17 cellular contexts compared by ENCODE assay signal in the genomic region with DNA sequence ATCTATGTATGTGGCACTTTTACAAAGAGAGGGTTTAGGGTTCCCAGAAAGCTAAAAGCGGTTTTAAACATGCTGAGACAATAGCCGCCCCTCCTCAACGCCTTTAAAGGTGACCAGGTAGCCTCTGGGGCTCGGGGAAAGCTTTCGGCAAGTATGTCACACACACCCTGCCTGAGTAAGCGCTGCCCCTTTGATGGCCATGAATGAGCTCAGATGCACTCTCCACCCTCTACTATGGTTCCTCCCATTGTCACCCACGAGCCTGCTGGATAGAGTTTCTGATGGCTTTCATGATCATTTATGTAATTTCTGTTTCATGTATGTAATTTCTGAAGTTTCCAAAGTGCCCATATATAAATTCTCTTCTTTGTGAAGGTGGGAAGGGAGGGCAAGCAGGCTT. TPM values are rescaled to one million over a fixed set of nuclear protein-coding genes. Genes with fewer than 3 reads are reported as not detected.
A peak's percentile ranks its signal among the peaks of the same experiment; 100 is the strongest.
DNase-seq lines count a peak whose midpoint lies in the region; ATAC-seq and TF ChIP-seq lines count a peak whose summit lies in the region.
"Had no signal": no experiment of that assay in that cellular context is flagged by ENCODE, and none has a peak within 500 bp of the region (broad histone marks: within the 10 kb centered on the region; RNA-seq: fewer than 3 reads in every experiment).

No MANE protein-coding gene starts in this region.

- TF ChIP-seq CTCF in H9 (conservative IDR thresholded peaks at IDR 0.05) (no peak), smooth muscle cell (IDR thresholded peaks at IDR 0.05; ENCODE audit: borderline replicate concordance, insufficient read depth, poor library complexity, severe bottlenecking) (no peak)

- no peaks in the 10 kb centered on the region for H3K9me3 ChIP-seq in H9 (ENCODE audit: control insufficient read depth, low read depth, low read length)
- no peaks in the 10 kb centered on the region for H3K9me3 ChIP-seq in mesenchymal stem cell (ENCODE audit: control insufficient read depth, low read length)
- no peaks in the 10 kb centered on the region for H3K9me3 ChIP-seq in smooth muscle cell (replicated peaks; ENCODE audit: low read depth)
- H3K9me3 ChIP-seq: BLaER1 treated with 17β-estradiol and CSF1 and Interleukin-3, amounts not matched to agents 10 nM and 100 nM had no signal

- H4K8ac ChIP-seq in H9 (replicated peaks; ENCODE audit: insufficient read length, low read depth, low read length) = no peak overlapping the region
- H4K8ac ChIP-seq in mesenchymal stem cell (ENCODE audit: low read length) = no peak overlapping the region

- no peak overlapping the region for H3K27ac ChIP-seq in H9 (ENCODE audit: insufficient read length, low read depth, low read length)
- no peak overlapping the region for H3K27ac ChIP-seq in mesenchymal stem cell (ENCODE audit: low read length, poor library complexity, severe bottlenecking)
- peak overlapping the region; percentile 59 for H3K27ac ChIP-seq in smooth muscle cell (ENCODE audit: low read depth)
- H3K27ac ChIP-seq: BLaER1 treated with 17β-estradiol and CSF1 and Interleukin-3, amounts not matched to agents 10 nM and 100 nM had no signal

- H2BK15ac ChIP-seq in H9 (ENCODE audit: low read depth, low read length) (no peak overlapping the region), mesenchymal stem cell (ENCODE audit: low read depth, poor library complexity, severe bottlenecking) (no peak overlapping the region)

- H4K5ac ChIP-seq in H9 (ENCODE audit: insufficient read length, low read depth, low read length) = no peak overlapping the region

- H4K20me1 ChIP-seq in H9 (ENCODE audit: control insufficient read depth, insufficient read depth, insufficient read length) (no peaks in the 10 kb centered on the region), smooth muscle cell (ENCODE audit: low read depth) (no peaks in the 10 kb centered on the region)
- H4K20me1 ChIP-seq: BLaER1 treated with 17β-estradiol and CSF1 and Interleukin-3, amounts not matched to agents 10 nM and 100 nM had no signal

- ATAC-seq in activated T-helper 17 cell treated with anti-CD3 and anti-CD28 coated beads, Interleukin-2, amount 50 U/mL, for 72 hours (replicated peaks) = peak; percentile 71
- ATAC-seq: CD8-positive, alpha-beta T cell; GM12878 had no signal

- H3K4ac ChIP-seq in H9 (ENCODE audit: low read depth, low read length) (no peak overlapping the region), mesenchymal stem cell (ENCODE audit: low read depth in 1 of 2, low read length in 2 of 2) (no peak overlapping the region)

- H2BK5ac ChIP-seq in H9 (ENCODE audit: insufficient read length, low read length) (no peak overlapping the region), mesenchymal stem cell (ENCODE audit: low read depth, low read length, poor library complexity, severe bottlenecking) (no peak overlapping the region)

- H3K27ac Mint-ChIP-seq in H9 = peak overlapping the region in 2 of 3 experiments; percentile 33 to 90; a peak in 3 of 7 replicates
- H3K27ac Mint-ChIP-seq in activated T-helper 17 cell treated with anti-CD3 and anti-CD28 coated beads, Interleukin-2, amount 50 U/mL, for 72 hours = no peak overlapping the region
- H3K27ac Mint-ChIP-seq: B cell; CD8-positive, alpha-beta T cell; IgD-negative memory B cell had no signal

- H3T11ph ChIP-seq in H9 (ENCODE audit: low read length) = no peak overlapping the region

- no peak overlapping the region for H3K9ac ChIP-seq in H9 (ENCODE audit: extremely low read depth, insufficient read length, low read length)
- no peak overlapping the region for H3K9ac ChIP-seq in mesenchymal stem cell (ENCODE audit: low read length)
- no peak overlapping the region for H3K9ac ChIP-seq in smooth muscle cell (ENCODE audit: low read depth)
- H3K9ac ChIP-seq: BLaER1 treated with 17β-estradiol and CSF1 and Interleukin-3, amounts not matched to agents 10 nM and 100 nM had no signal

- H3K4me2 ChIP-seq in H9 (ENCODE audit: insufficient read depth, insufficient read length, low read length) = no peak overlapping the region
- H3K4me2 ChIP-seq in mesenchymal stem cell (ENCODE audit: low read length, poor library complexity, severe bottlenecking) = no peak overlapping the region
- H3K4me2 ChIP-seq in smooth muscle cell = no peak overlapping the region
- H3K4me2 ChIP-seq: BLaER1 treated with 17β-estradiol and CSF1 and Interleukin-3, amounts not matched to agents 10 nM and 100 nM had no signal

- H3K4me1 ChIP-seq in H9 (ENCODE audit: insufficient read depth, low read length) = no peaks in the 10 kb centered on the region
- H3K4me1 ChIP-seq in mesenchymal stem cell (ENCODE audit: control insufficient read depth, insufficient read depth, low read depth, low read length) = no peaks in the 10 kb centered on the region
- H3K4me1 ChIP-seq in smooth muscle cell (ENCODE audit: low read depth) = peaks cover 5% of the 10 kb centered on the region
- H3K4me1 ChIP-seq: BLaER1 treated with 17β-estradiol and CSF1 and Interleukin-3, amounts not matched to agents 10 nM and 100 nM had no signal

- no peak overlapping the region for H2BK20ac ChIP-seq in H9 (ENCODE audit: low read depth, low read length, poor library complexity, severe bottlenecking)

- no peaks in the 10 kb centered on the region for H3K9me3 Mint-ChIP-seq in H9
- no peaks in the 10 kb centered on the region for H3K9me3 Mint-ChIP-seq in activated T-helper 17 cell treated with anti-CD3 and anti-CD28 coated beads, Interleukin-2, amount 50 U/mL, for 72 hours
- H3K9me3 Mint-ChIP-seq: CD8-positive, alpha-beta T cell; IgD-negative memory B cell had no signal

- no peak overlapping the region for H2AFZ ChIP-seq in H9 (ENCODE audit: low read length)
- no peak overlapping the region for H2AFZ ChIP-seq in mesenchymal stem cell (ENCODE audit: low read depth, low read length)
- H2AFZ ChIP-seq in smooth muscle cell (ENCODE audit: low read depth) = no peak overlapping the region

- H3K23ac ChIP-seq in H9 (ENCODE audit: insufficient read length, low read depth, low read length) (no peak overlapping the region), mesenchymal stem cell (ENCODE audit: low read length in 2 of 2) (no peak overlapping the region)

- H3K14ac ChIP-seq in H9 (ENCODE audit: insufficient read depth, low read length) (no peak overlapping the region), mesenchymal stem cell (ENCODE audit: low read length in 2 of 2) (no peak overlapping the region)

- no peak overlapping the region for H3K56ac ChIP-seq in H9 (ENCODE audit: insufficient read length, low read depth, low read length)

- no peaks in the 10 kb centered on the region for H3K79me2 ChIP-seq in H9 (ENCODE audit: insufficient read depth, low read length)
- H3K79me2 ChIP-seq in smooth muscle cell (ENCODE audit: low read depth) = no peaks in the 10 kb centered on the region

- H3K4me3 Mint-ChIP-seq in H9 = no peak overlapping the region
- H3K4me3 Mint-ChIP-seq in activated T-helper 17 cell treated with anti-CD3 and anti-CD28 coated beads, Interleukin-2, amount 50 U/mL, for 72 hours = no peak overlapping the region
- H3K4me3 Mint-ChIP-seq: B cell; CD8-positive, alpha-beta T cell; IgD-negative memory B cell had no signal

- DNase-seq in H9 = no peak
- DNase-seq in mesenchymal stem cell = no peak
- DNase-seq in smooth muscle cell (lab: John Stamatoyannopoulos, UW; ENCODE audit: unreplicated experiment) = no peak
- DNase-seq in NCI-H524 (lab: John Stamatoyannopoulos, UW) = no peak
- no peak for DNase-seq in activated T-cell treated with anti-CD3 and anti-CD28 coated beads, Interleukin-2, amount 50 U/mL, for 48 hours
- DNase-seq in DMS79 (lab: John Stamatoyannopoulos, UW) = no peak
- DNase-seq: Calu3; CD8-positive, alpha-beta T cell; DND-41; EL; GOT3; H7 had no signal

- H2AK5ac ChIP-seq in H9 (ENCODE audit: insufficient read length, low read length) = no peak overlapping the region
- H2AK5ac ChIP-seq in mesenchymal stem cell (ENCODE audit: low read length, severe bottlenecking) = no peak overlapping the region

- H2BK120ac ChIP-seq in H9 (ENCODE audit: low read depth, low read length, poor library complexity, severe bottlenecking) = no peak overlapping the region
- H2BK120ac ChIP-seq in mesenchymal stem cell (ENCODE audit: low read depth, low read length) = peak overlapping the region; percentile 5

- H3K36me3 Mint-ChIP-seq in H9 (ENCODE audit: insufficient read depth in 1 of 3, low read depth in 3 of 3) = peaks cover 0 to 13% (median 7%) of the 10 kb centered on the region in 3 experiments; a peak in 2 of 7 replicates
- peaks cover 59% of the 10 kb centered on the region for H3K36me3 Mint-ChIP-seq in activated T-helper 17 cell treated with anti-CD3 and anti-CD28 coated beads, Interleukin-2, amount 50 U/mL, for 72 hours (ENCODE audit: low read depth)

- H3K79me1 ChIP-seq in H9 (ENCODE audit: insufficient read depth, low read depth, low read length, poor library complexity, severe bottlenecking) (no peaks in the 10 kb centered on the region), mesenchymal stem cell (replicated peaks; ENCODE audit: low read length, poor library complexity, severe bottlenecking) (peaks cover 20% of the 10 kb centered on the region)

- peaks cover 8% of the 10 kb centered on the region for H3F3A ChIP-seq in smooth muscle cell (ENCODE audit: low read depth)

- no peaks in the 10 kb centered on the region for H3K23me2 ChIP-seq in H9 (ENCODE audit: insufficient read length, low read depth, low read length, poor library complexity, severe bottlenecking)

- no CpG with 5 or more reads among the region's 7 CpGs for WGBS in H9 (ENCODE audit: extremely low coverage, insufficient read length, low lambda C conversion rate)
- over 99% methylated on average over 6 of the region's 7 CpGs for WGBS in mesenchymal stem cell
- WGBS in smooth muscle cell (ENCODE audit: low lambda C conversion rate) = 91% methylated on average over 7 of the region's 7 CpGs

- H4K91ac ChIP-seq in H9 (ENCODE audit: insufficient read length, low read depth, low read length) = no peak overlapping the region
- no peak overlapping the region for H4K91ac ChIP-seq in mesenchymal stem cell (ENCODE audit: low read length)

- peaks cover 3 to 27% of the 10 kb centered on the region in 2 experiments for H3K36me3 ChIP-seq in mesenchymal stem cell (ENCODE audit: control insufficient read depth in 1 of 2, insufficient read depth in 2 of 2, low read depth in 1 of 2, low read length in 2 of 2)
- H3K36me3 ChIP-seq in smooth muscle cell (ENCODE audit: low read depth) = no peaks in the 10 kb centered on the region

- H3K18ac ChIP-seq in H9 (ENCODE audit: insufficient read length, low read depth, low read length) = no peak overlapping the region
- H3K18ac ChIP-seq in mesenchymal stem cell (ENCODE audit: low read depth in 1 of 2, low read length in 2 of 2) = no peak overlapping the region

- no peaks in the 10 kb centered on the region for H3K27me3 Mint-ChIP-seq in H9 (ENCODE audit: low read depth)
- H3K27me3 Mint-ChIP-seq in activated T-helper 17 cell treated with anti-CD3 and anti-CD28 coated beads, Interleukin-2, amount 50 U/mL, for 72 hours = no peaks in the 10 kb centered on the region
- H3K27me3 Mint-ChIP-seq: B cell, IgD-negative memory B cell had no signal

- no peaks in the 10 kb centered on the region for H3K27me3 ChIP-seq in H9 (ENCODE audit: insufficient read depth, low read length)
- H3K27me3 ChIP-seq in mesenchymal stem cell (ENCODE audit: control insufficient read depth in 1 of 2, insufficient read depth in 1 of 2, low read length in 2 of 2) = no peaks in the 10 kb centered on the region
- H3K27me3 ChIP-seq in smooth muscle cell (ENCODE audit: low read depth) = no peaks in the 10 kb centered on the region
- H3K27me3 ChIP-seq: BLaER1 treated with 17β-estradiol and CSF1 and Interleukin-3, amounts not matched to agents 10 nM and 100 nM had no signal

- H2BK12ac ChIP-seq in H9 (ENCODE audit: insufficient read length, low read depth, low read length) (no peak overlapping the region), mesenchymal stem cell (ENCODE audit: low read length in 2 of 2) (no peak overlapping the region)

- H3K4me3 ChIP-seq in mesenchymal stem cell (ENCODE audit: insufficient read depth in 1 of 2, low read depth in 1 of 2, low read length in 2 of 2) (no peak overlapping the region), smooth muscle cell (no peak overlapping the region)
- H3K4me3 ChIP-seq: BLaER1 treated with 17β-estradiol and CSF1 and Interleukin-3, amounts not matched to agents 10 nM and 100 nM; GM12878 had no signal

- H3K4me1 Mint-ChIP-seq in H9 = no peaks in the 10 kb centered on the region
- no peaks in the 10 kb centered on the region for H3K4me1 Mint-ChIP-seq in activated T-helper 17 cell treated with anti-CD3 and anti-CD28 coated beads, Interleukin-2, amount 50 U/mL, for 72 hours
- H3K4me1 Mint-ChIP-seq: B cell, IgD-negative memory B cell had no signal

RNA-seq across cellular contexts. Expression of gene GRHL1, which starts 44.1 kb away (rescaled TPM):
- 2.5 and 2.8 TPM in 2 replicates for total RNA-seq in H9 (2021)
- total RNA-seq in activated T-helper 17 cell treated with anti-CD3 and anti-CD28 coated beads, Interleukin-2, amount 50 U/mL, for 72 hours = under 1 TPM; 0.82 to 0.85 TPM
- 0.18 TPM for polyA plus RNA-seq in mesenchymal stem cell (2013, experiment 1 of 2)
- 0.16 TPM for polyA plus RNA-seq in mesenchymal stem cell (2013, experiment 2 of 2)
- 21.4 and 26.8 TPM in 2 replicates for total RNA-seq in smooth muscle cell
- 2.0 and 7.9 TPM in 2 replicates for polyA plus RNA-seq in smooth muscle cell
